Comparison of ENCODE assay signal across 8 cellular contexts in the genomic region with DNA sequence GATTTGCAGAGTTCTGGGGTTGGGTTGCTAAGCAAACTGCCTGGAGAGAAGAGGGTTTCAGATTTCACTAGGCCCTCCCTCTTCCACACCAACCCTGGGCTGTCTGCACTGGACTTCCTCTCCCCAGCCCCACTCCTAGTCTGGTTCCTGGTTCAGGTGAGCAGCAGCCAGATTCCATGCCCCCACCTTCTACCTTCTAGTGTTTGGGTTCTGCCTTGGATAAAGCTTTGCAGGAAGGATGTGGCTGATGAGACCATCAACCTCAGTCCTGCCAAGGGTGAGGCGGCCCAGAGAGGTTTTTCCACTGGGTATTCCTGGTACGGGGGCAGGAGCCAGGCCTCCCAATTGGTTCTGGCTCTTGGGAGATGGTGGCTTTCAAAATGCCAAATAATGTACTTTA.
DNase-seq lines count a peak whose midpoint lies in the region; ATAC-seq and TF ChIP-seq lines count a peak whose summit lies in the region.

No MANE protein-coding gene starts in this region.

- H3K9ac ChIP-seq in HUES64 (ENCODE audit: low read depth, low read length) (no peak overlapping the region), adipocyte (ENCODE audit: low read length) (no peak overlapping the region)

- no peaks in the 10 kb centered on the region for H3K27me3 ChIP-seq in HUES64 (ENCODE audit: insufficient read depth, low read length)
- no peaks in the 10 kb centered on the region for H3K27me3 ChIP-seq in adipocyte (replicated peaks; ENCODE audit: control insufficient read depth, insufficient read depth, low read length)
- no peaks in the 10 kb centered on the region for H3K27me3 ChIP-seq in left lung

- H3K27ac ChIP-seq in C4-2B (peak overlapping the region; percentile 68), HUES64 (ENCODE audit: low read depth, low read length) (0 out of 2 replicates have a peak overlapping the region, but pooled peaks have one; percentile 24), left lung (peak overlapping the region in 1 of 2 donors; percentile 45)

- H3K27me3 Mint-ChIP-seq in activated naive CD8-positive, alpha-beta T cell treated with anti-CD3 and anti-CD28 coated beads, Interleukin-2, amount 50 U/mL, for 24 hours = no peaks in the 10 kb centered on the region

- peak; percentile 94 for ATAC-seq in left lung
- no peak for ATAC-seq in HG03520 (IDR thresholded peaks at IDR 0.05; ENCODE audit: unreplicated experiment)
- no peak for ATAC-seq in activated naive CD8-positive, alpha-beta T cell treated with anti-CD3 and anti-CD28 coated beads, Interleukin-2, amount 50 U/mL, for 24 hours
- no peak for ATAC-seq in GM18907 (IDR thresholded peaks at IDR 0.05; ENCODE audit: unreplicated experiment)

- TF ChIP-seq CTCF in C4-2B (conservative IDR thresholded peaks at IDR 0.05) = no peak
- no peak for TF ChIP-seq CTCF in left lung (IDR thresholded peaks at IDR 0.05)

- H3K9me3 ChIP-seq in HUES64 (ENCODE audit: insufficient read depth, low read depth, low read length) = no peaks in the 10 kb centered on the region
- H3K9me3 ChIP-seq in adipocyte (ENCODE audit: control insufficient read depth, low read length) = no peaks in the 10 kb centered on the region
- no peaks in the 10 kb centered on the region for H3K9me3 ChIP-seq in left lung

- H3K4me1 ChIP-seq in HUES64 (ENCODE audit: insufficient read depth, low read length) (peaks cover 34% of the 10 kb centered on the region), adipocyte (ENCODE audit: control insufficient read depth, insufficient read depth, low read length) (no peaks in the 10 kb centered on the region), left lung (peaks cover 14 to 49% of the 10 kb centered on the region in 2 donors)

- no peak overlapping the region for H3K27ac Mint-ChIP-seq in activated naive CD8-positive, alpha-beta T cell treated with anti-CD3 and anti-CD28 coated beads, Interleukin-2, amount 50 U/mL, for 24 hours

- WGBS in HUES64 = 88% methylated on average over 2 of the region's 2 CpGs

- no peaks in the 10 kb centered on the region for H3K9me3 Mint-ChIP-seq in activated naive CD8-positive, alpha-beta T cell treated with anti-CD3 and anti-CD28 coated beads, Interleukin-2, amount 50 U/mL, for 24 hours

- H3K36me3 Mint-ChIP-seq in activated naive CD8-positive, alpha-beta T cell treated with anti-CD3 and anti-CD28 coated beads, Interleukin-2, amount 50 U/mL, for 24 hours (ENCODE audit: low read depth) = peaks cover 2% of the 10 kb centered on the region

- H3K36me3 ChIP-seq in HUES64 (ENCODE audit: insufficient read depth, low read length) (peaks cover 1% of the 10 kb centered on the region; the same call in 1 of the 2 replicates), adipocyte (ENCODE audit: control insufficient read depth, insufficient read depth, low read length, severe bottlenecking) (no peaks in the 10 kb centered on the region), left lung (peaks cover 0 to under 1% of the 10 kb centered on the region in 2 donors)

- no peak overlapping the region for H3K4me3 Mint-ChIP-seq in activated naive CD8-positive, alpha-beta T cell treated with anti-CD3 and anti-CD28 coated beads, Interleukin-2, amount 50 U/mL, for 24 hours

- peak; percentile 63 for DNase-seq in adipocyte (ENCODE audit: low read depth)
- DNase-seq in left lung = peak in 1 of 2 donors; percentile 51
- no peak for DNase-seq in NCI-H446 treated with DMSO at 0.1 percent for 48 hours (lab: John Stamatoyannopoulos, UW)
- DNase-seq in activated naive CD8-positive, alpha-beta T cell treated with anti-CD3 and anti-CD28 coated beads, Interleukin-2, amount 50 U/mL, for 24 hours = no peak

- H3K4me1 Mint-ChIP-seq in activated naive CD8-positive, alpha-beta T cell treated with anti-CD3 and anti-CD28 coated beads, Interleukin-2, amount 50 U/mL, for 24 hours = peaks cover 84% of the 10 kb centered on the region

- intact Hi-C loops in left lung (cut with DNase I) = no loop called here

- no peak overlapping the region for H3K4me3 ChIP-seq in HUES64 (ENCODE audit: low read length)
- no peak overlapping the region for H3K4me3 ChIP-seq in adipocyte (ENCODE audit: low read length)
- H3K4me3 ChIP-seq in left lung = no peak overlapping the region
